ENCODE assay signal across 11 cellular contexts in the genomic region with DNA sequence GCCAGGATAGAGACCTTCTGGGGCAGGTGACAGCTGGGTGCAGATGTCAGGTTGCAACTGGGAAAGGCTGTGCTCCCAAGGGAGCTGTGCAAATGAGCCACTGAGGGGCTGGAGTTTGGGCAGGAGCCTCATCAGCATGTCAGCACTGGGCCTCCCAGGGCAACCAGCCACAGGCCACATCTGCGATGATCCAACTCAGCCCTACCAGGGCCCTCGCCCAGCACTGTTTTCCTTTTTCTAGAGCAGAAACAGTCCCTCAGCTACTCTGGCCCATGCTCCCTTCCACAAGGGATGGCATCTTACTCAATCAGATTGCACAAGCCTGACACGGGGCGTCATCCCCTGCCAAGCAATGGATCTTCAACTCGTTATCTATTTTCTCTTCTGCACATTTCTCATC. TPM values are rescaled to one million over a fixed set of nuclear protein-coding genes. Genes with fewer than 3 reads are reported as not detected.
DNase-seq lines count a peak whose midpoint lies in the region; TF ChIP-seq lines count a peak whose summit lies in the region.
"Had no signal": no experiment of that assay in that cellular context is flagged by ENCODE, and none has a peak within 500 bp of the region (broad histone marks: within the 10 kb centered on the region; RNA-seq: fewer than 3 reads in every experiment).

No MANE protein-coding gene starts in this region.

- H3K9me3 ChIP-seq in left ventricle myocardium inferior (replicated peaks): no peaks in the 10 kb centered on the region
- H3K9me3 ChIP-seq in transverse colon: no peaks in the 10 kb centered on the region

- peaks cover 68% of the 10 kb centered on the region for H3K36me3 ChIP-seq in left ventricle myocardium inferior
- H3K36me3 ChIP-seq in transverse colon: no peaks in the 10 kb centered on the region

- no peak for TF ChIP-seq CTCF in left ventricle myocardium inferior (IDR thresholded peaks at IDR 0.05; ENCODE audit: borderline replicate concordance)
- TF ChIP-seq CTCF in transverse colon (IDR thresholded peaks at IDR 0.05): no peak
- TF ChIP-seq CTCF in GM10266 (IDR thresholded peaks at IDR 0.05; ENCODE audit: control insufficient read depth, insufficient read depth, low read depth, missing control alignments): no peak

- intact Hi-C loops in left ventricle myocardium inferior (cut with micrococcal nuclease) (no loop called here), transverse colon (cut with DNase I; ENCODE audit: low total_unique reads) (loop anchor here (5.0 kb wide), 1 partner anchor 1223 kb away; no protein-coding TSS in a partner anchor)

- TF ChIP-seq EP300 in transverse colon (IDR thresholded peaks at IDR 0.05; ENCODE audit: low read depth): no peak

- DNase-seq in NCI-H526 (lab: John Stamatoyannopoulos, UW) (peak; percentile 18 to 44), NCI-H526 treated with DMSO at 0.1 percent for 48 hours (lab: John Stamatoyannopoulos, UW) (no peak), SIG-M5 treated with dmso at 0.1 percent for 504 hours (lab: John Stamatoyannopoulos, UW; ENCODE audit: unreplicated experiment) (peak; percentile 72), left ventricle myocardium inferior (peak; percentile 64), stromal cell of bone marrow (ENCODE audit: low read depth) (peak; percentile 27), transverse colon (no peak), GM10266 (ENCODE audit: extremely low spot score) (no peak), globus pallidus (ENCODE audit: low spot score) (no peak)
- DNase-seq: activated CD8-positive, alpha-beta memory T cell treated with anti-CD3 and anti-CD28 coated beads, Interleukin-2, amount 50 U/mL, for 48 hours; stimulated activated CD4-positive, alpha-beta T cell treated with anti-CD3 and anti-CD28 coated beads, Interleukin-4, amount 100 ng/mL, for 4 hours; T-cell had no signal

- 83% methylated on average over 5 of the region's 5 CpGs; no CpG with 5 or more reads in 1 of the 2 donors for WGBS in transverse colon (ENCODE audit: low coverage in 1 of 2), 2 donors

- in situ Hi-C loops in transverse colon (cut with MboI; ENCODE audit: low pct_ligation_motif_present in 1 of 4, low pct_unique_long_range_greater_than_20kb in 1 of 4, low sequenced_read_pairs in 3 of 4): loop anchor here in 2 of 4 donors (25.0 kb wide), 2 partner anchors 228 to 253 kb away; a partner anchor contains a TSS

- H3K4me3 ChIP-seq in left ventricle myocardium inferior (no peak overlapping the region), transverse colon (no peak overlapping the region)

- TF ChIP-seq POLR2A in transverse colon (IDR thresholded peaks at IDR 0.05): no peak

- H3K4me1 ChIP-seq in left ventricle myocardium inferior: peaks cover 3% of the 10 kb centered on the region
- H3K4me1 ChIP-seq in transverse colon: peaks cover 0 to 10% (median 4%) of the 10 kb centered on the region in 4 donors

- H3K27me3 ChIP-seq in left ventricle myocardium inferior (ENCODE audit: low read depth) (no peaks in the 10 kb centered on the region), transverse colon (no peaks in the 10 kb centered on the region)

- H3K27ac ChIP-seq in left ventricle myocardium inferior (replicated peaks): peak overlapping the region; percentile 46
- peak overlapping the region in 2 of 4 donors; percentile 4 to 69 for H3K27ac ChIP-seq in transverse colon

RNA-seq across cellular contexts. Expression of a gene that starts 24.8 kb away (rescaled TPM):
- not detected for total RNA-seq in left ventricle myocardium inferior
- under 1 TPM in 2 of 4 donors, not detected in 2; 0.48 to 0.82 TPM for total RNA-seq in transverse colon

Comparison
In these comparisons a context has a peak if more than half of its experiments do, and no peak if none do; other contexts are left out.
1. DNase-seq: peak in NCI-H526 (2 of 2), SIG-M5 treated with dmso at 0.1 percent for 504 hours (single experiment), left ventricle myocardium inferior (single experiment) and stromal cell of bone marrow (single experiment); none in NCI-H526 treated with DMSO at 0.1 percent for 48 hours (single experiment), transverse colon (single experiment), GM10266 (single experiment) and globus pallidus (single experiment).